27 cellular contexts compared by ENCODE assay signal in the genomic region with DNA sequence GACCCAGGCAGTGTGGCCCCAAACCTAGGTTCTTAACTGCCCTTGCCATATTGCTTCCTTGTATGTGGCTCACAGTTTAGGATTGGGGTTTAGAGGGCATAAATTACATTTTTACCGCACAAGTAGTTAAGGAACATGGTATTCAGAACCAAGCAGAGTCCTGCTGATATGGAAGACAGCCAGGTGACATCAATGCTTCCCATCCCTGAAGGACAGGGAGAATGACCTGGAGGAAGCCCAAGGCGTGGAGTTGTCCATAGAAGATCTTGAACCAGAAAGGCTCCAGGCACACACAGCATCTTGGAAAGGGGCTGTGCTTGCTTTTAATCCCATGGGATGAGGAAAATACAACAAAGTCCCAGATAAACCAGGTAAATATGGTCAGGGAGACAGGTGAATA.
"Had no signal": no experiment of that assay in that cellular context is flagged by ENCODE, and none has a peak within 500 bp of the region (broad histone marks: within the 10 kb centered on the region; RNA-seq: fewer than 3 reads in every experiment).

No MANE protein-coding gene starts in this region.

- H3K4me3 Mint-ChIP-seq: dendritic cell treated with granulocyte-macrophage colony-stimulating factor and Interleukin-4, amounts not matched to agents 40 ng/mL and 50 ng/mL, for 4 days; endodermal cell; naive thymus-derived CD8-positive, alpha-beta T cell; nephron progenitor cell; stimulated activated memory B cell treated with anti-CD40 and anti-IgM and Interleukin-4, amounts not matched to agents 10 μg/mL and 1 μg/mL and 100 μg/mL, for 72 hours had no signal

- H3K4me1 Mint-ChIP-seq: stimulated activated memory B cell treated with anti-CD40 and anti-IgM and Interleukin-4, amounts not matched to agents 10 μg/mL and 1 μg/mL and 100 μg/mL, for 72 hours had no signal

- H3K27me3 Mint-ChIP-seq: dendritic cell treated with granulocyte-macrophage colony-stimulating factor and Interleukin-4, amounts not matched to agents 40 ng/mL and 50 ng/mL, for 4 days; naive thymus-derived CD8-positive, alpha-beta T cell had no signal

- H3K27ac Mint-ChIP-seq: dendritic cell treated with granulocyte-macrophage colony-stimulating factor and Interleukin-4, amounts not matched to agents 40 ng/mL and 50 ng/mL, for 4 days; endodermal cell; naive thymus-derived CD8-positive, alpha-beta T cell; nephron progenitor cell; stimulated activated memory B cell treated with anti-CD40 and anti-IgM and Interleukin-4, amounts not matched to agents 10 μg/mL and 1 μg/mL and 100 μg/mL, for 72 hours had no signal

- H3K27me3 ChIP-seq: colonic mucosa, gastrocnemius medialis, ovary, spleen, transverse colon, upper lobe of right lung, uterus had no signal

- H3K36me3 Mint-ChIP-seq: stimulated activated memory B cell treated with anti-CD40 and anti-IgM and Interleukin-4, amounts not matched to agents 10 μg/mL and 1 μg/mL and 100 μg/mL, for 72 hours had no signal

- H3K9me3 ChIP-seq: colonic mucosa, gastrocnemius medialis, ovary, psoas muscle, thoracic aorta, transverse colon, upper lobe of right lung, uterus had no signal

- H3K4me3 ChIP-seq: colonic mucosa, gastrocnemius medialis, lung, ovary, psoas muscle, skin epidermis, spleen, thoracic aorta, transverse colon, upper lobe of right lung, uterus had no signal

- H3K36me3 ChIP-seq: colonic mucosa, gastrocnemius medialis, ovary, spleen, thoracic aorta, transverse colon, upper lobe of right lung, uterus had no signal

- H3K27ac ChIP-seq: colonic mucosa, epithelial cell of prostate, gastrocnemius medialis, ovary, psoas muscle, spleen, thoracic aorta, transverse colon, upper lobe of right lung had no signal

- DNase-seq: colonic mucosa; effector CD8-positive, alpha-beta T cell; endodermal cell; foreskin fibroblast; gastrocnemius medialis; kidney; naive thymus-derived CD8-positive, alpha-beta T cell; nephron progenitor cell; nucleus accumbens; ovary; posterior cingulate gyrus; psoas muscle; right cardiac atrium; spleen; stimulated activated CD4-positive, alpha-beta T cell treated with anti-CD3 and anti-CD28 coated beads, Interleukin-4, amount 100 ng/mL, for 4 hours; stimulated activated naive CD8-positive, alpha-beta T cell treated with anti-CD3 and anti-CD28 coated beads, Interleukin-15, Interleukin-2, amounts not matched to agents 100 U/mL and 50 U/mL, for 24 hours; substantia nigra; transverse colon; upper lobe of right lung; uterus had no signal

- ATAC-seq: esophagus mucosa; gastrocnemius medialis; naive thymus-derived CD8-positive, alpha-beta T cell; psoas muscle; right cardiac atrium; stimulated activated memory B cell treated with anti-CD40 and anti-IgM and Interleukin-4, amounts not matched to agents 10 μg/mL and 1 μg/mL and 100 μg/mL, for 72 hours; stimulated activated naive CD8-positive, alpha-beta T cell treated with anti-CD3 and anti-CD28 coated beads, Interleukin-15, Interleukin-2, amounts not matched to agents 100 U/mL and 50 U/mL, for 24 hours; upper lobe of right lung had no signal

- H3K9me3 Mint-ChIP-seq: dendritic cell treated with granulocyte-macrophage colony-stimulating factor and Interleukin-4, amounts not matched to agents 40 ng/mL and 50 ng/mL, for 4 days; endodermal cell had no signal

- H3K4me1 ChIP-seq: colonic mucosa had no signal
